In the genomic region with DNA sequence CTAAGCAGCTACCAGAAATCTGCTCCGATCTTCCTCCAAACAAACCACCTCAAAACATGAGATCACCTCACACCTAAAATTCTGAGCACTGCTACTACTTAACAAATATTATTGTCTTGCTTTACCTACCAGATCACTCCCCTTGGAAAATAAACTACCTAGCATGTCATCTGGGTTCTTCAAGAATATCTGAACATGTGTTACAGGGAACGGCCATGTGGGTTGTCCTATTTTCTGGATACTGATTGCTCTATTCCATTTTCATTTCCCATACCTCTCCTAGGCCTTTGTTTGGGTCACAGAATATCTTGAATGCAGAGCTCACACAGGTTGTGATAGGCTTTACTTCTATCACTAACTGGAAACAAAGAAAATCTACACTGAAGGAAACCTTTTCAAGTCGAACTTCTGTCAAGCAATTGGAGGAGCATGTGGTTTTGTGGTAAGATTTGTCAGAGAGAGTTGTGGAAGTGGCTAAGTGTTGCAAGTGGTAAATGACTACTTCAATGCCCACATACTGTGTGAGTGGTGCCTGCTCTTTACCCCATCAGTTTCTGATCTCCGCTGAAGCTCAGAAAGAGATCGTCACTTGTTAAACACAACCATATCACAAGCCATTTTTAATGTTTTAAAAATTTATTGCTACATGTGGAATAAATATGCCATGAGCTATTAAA, we compare ENCODE assay signal across 9 cellular contexts.
DNase-seq lines count a peak whose midpoint lies in the region; ATAC-seq, FAIRE-seq and TF ChIP-seq lines count a peak whose summit lies in the region.
"Had no signal": no experiment of that assay in that cellular context is flagged by ENCODE, and none has a peak within 500 bp of the region (broad histone marks: within the 10 kb centered on the region; RNA-seq: fewer than 3 reads in every experiment).

No MANE protein-coding gene starts in this region.

- H2AFZ ChIP-seq in mammary epithelial cell (ENCODE audit: low read depth, low read length): no peak overlapping the region

- H3K36me3 ChIP-seq in mammary epithelial cell (ENCODE audit: insufficient read depth, low read length) (no peaks in the 10 kb centered on the region), breast epithelium (no peaks in the 10 kb centered on the region), brain microvascular endothelial cell (replicated peaks) (no peaks in the 10 kb centered on the region)

- H3K4me2 ChIP-seq in mammary epithelial cell (ENCODE audit: insufficient read depth, low read depth, low read length): no peak overlapping the region

- peak; percentile 56 for DNase-seq in mammary epithelial cell
- DNase-seq in breast epithelium (ENCODE audit: low spot score in 2 of 2): no peak
- DNase-seq in NOMO-1 treated with dmso at 0.1 percent for 144 hours (lab: John Stamatoyannopoulos, UW; ENCODE audit: unreplicated experiment): peak; percentile 88
- peak; percentile 9 for DNase-seq in brain microvascular endothelial cell
- peak; percentile 39 for DNase-seq in stromal cell of bone marrow (ENCODE audit: low read depth)
- DNase-seq in GM12892 (ENCODE audit: insufficient read length): no peak
- DNase-seq in DMS153 (lab: John Stamatoyannopoulos, UW): no peak
- DNase-seq: activated effector memory CD4-positive, alpha-beta T cell treated with Interleukin-2 at 50 U/mL for 16 hours had no signal

- no peak for FAIRE-seq in GM12892 (lab: Jason Lieb, UNC)

- in situ Hi-C loops in mammary epithelial cell (cut with MboI; ENCODE audit: low sequenced_read_pairs in 2 of 2): no loop called here
- in situ Hi-C loops in brain microvascular endothelial cell (cut with HindIII; ENCODE audit: low pct_ligation_motif_present, low sequenced_read_pairs): no loop called here

- H3K9ac ChIP-seq in mammary epithelial cell (ENCODE audit: insufficient read depth, low read length): no peak overlapping the region

- no peaks in the 10 kb centered on the region for H3K27me3 ChIP-seq in mammary epithelial cell (ENCODE audit: insufficient read depth, low read length)
- H3K27me3 ChIP-seq in breast epithelium: no peaks in the 10 kb centered on the region
- H3K27me3 ChIP-seq in brain microvascular endothelial cell (replicated peaks): no peaks in the 10 kb centered on the region

- BruUV-seq in mammary epithelial cell (replicated peaks; lab: Mats Ljungman, UMichigan): no TSS peak

- H4K20me1 ChIP-seq in mammary epithelial cell (ENCODE audit: insufficient read depth, low read length): no peaks in the 10 kb centered on the region

- no peak for ATAC-seq in HG02623 (IDR thresholded peaks at IDR 0.05; ENCODE audit: unreplicated experiment)

- 97% methylated on average over 5 of the region's 5 CpGs for WGBS in mammary epithelial cell (ENCODE audit: low coverage, missing lambda C conversion rate)

- CTCF ChIA-PET in mammary epithelial cell (lab: Charles Lee; ENCODE audit: low non-redundant PET): no interaction called here

- TF ChIP-seq CTCF in mammary epithelial cell (conservative IDR thresholded peaks at IDR 0.05 in 1 of 2, IDR thresholded peaks at IDR 0.05 in 1 of 2; ENCODE audit: extremely low read depth in 1 of 2, insufficient read depth in 1 of 2, low read depth in 1 of 2, low read length in 2 of 2) (no peak), breast epithelium (IDR thresholded peaks at IDR 0.05) (no peak), brain microvascular endothelial cell (IDR thresholded peaks at IDR 0.05; ENCODE audit: low read depth, low read length, missing control alignments) (no peak)

- TF ChIP-seq POLR2A in breast epithelium (IDR thresholded peaks at IDR 0.05): no peak
- no peak for TF ChIP-seq POLR2A in GM12892 (IDR thresholded peaks at IDR 0.05; ENCODE audit: low read depth, low read length)

- no peak overlapping the region for H3K4me3 ChIP-seq in mammary epithelial cell (replicated peaks in 1 of 3; ENCODE audit: insufficient read depth in 1 of 3, low read depth in 2 of 3, low read length in 3 of 3)
- no peak overlapping the region for H3K4me3 ChIP-seq in breast epithelium
- H3K4me3 ChIP-seq in brain microvascular endothelial cell (ENCODE audit: low read depth, low read length): no peak overlapping the region

- dilution Hi-C loops in mammary epithelial cell (cut with HindIII; ENCODE audit: low sequenced_read_pairs): no loop called here

- H3K4me1 ChIP-seq in mammary epithelial cell (ENCODE audit: insufficient read depth, low read length): no peaks in the 10 kb centered on the region
- no peaks in the 10 kb centered on the region for H3K4me1 ChIP-seq in breast epithelium

- H3K27ac ChIP-seq in mammary epithelial cell (ENCODE audit: insufficient read depth, low read depth, low read length) (no peak overlapping the region), breast epithelium (no peak overlapping the region), brain microvascular endothelial cell (no peak overlapping the region)

- H3K9me3 ChIP-seq in mammary epithelial cell (replicated peaks; ENCODE audit: insufficient read depth, low read length) (no peaks in the 10 kb centered on the region), breast epithelium (no peaks in the 10 kb centered on the region)

- H3K79me2 ChIP-seq in mammary epithelial cell (ENCODE audit: insufficient read depth, low read length): no peaks in the 10 kb centered on the region

- intact Hi-C loops in mammary epithelial cell (cut with micrococcal nuclease): no loop called here
- intact Hi-C loops in breast epithelium (cut with DNase I; ENCODE audit: low total_unique reads): no loop called here

Comparison
In these comparisons a context has a peak if more than half of its experiments do, and no peak if none do; other contexts are left out.
1. DNase-seq: peak in mammary epithelial cell (single experiment), NOMO-1 treated with dmso at 0.1 percent for 144 hours (single experiment), brain microvascular endothelial cell (single experiment) and stromal cell of bone marrow (single experiment); none in breast epithelium (0 of 2), GM12892 (single experiment) and DMS153 (single experiment).